In genomic region chr20:16095241-16095640, GRCh38 we compare ENCODE assay signal across 19 cellular contexts.
DNase-seq lines count a peak whose midpoint lies in the region; ATAC-seq and TF ChIP-seq lines count a peak whose summit lies in the region.
"Had no signal": no experiment of that assay in that cellular context is flagged by ENCODE, and none has a peak within 500 bp of the region (broad histone marks: within the 10 kb centered on the region; RNA-seq: fewer than 3 reads in every experiment).

No MANE protein-coding gene starts in this region.

- no peak for TF ChIP-seq EP300 in sigmoid colon (IDR thresholded peaks at IDR 0.05)

- POLR2A ChIA-PET in CD8-positive, alpha-beta memory T cell (lab: Charles Lee) = no interaction called here

- intact Hi-C loops in left cardiac atrium (cut with DNase I) (no loop called here), Right ventricle myocardium inferior (cut with DNase I) (no loop called here), testis (cut with DNase I; ENCODE audit: low total_unique reads) (no loop called here), sigmoid colon (cut with DNase I) (no loop called here)

- H3K27me3 Mint-ChIP-seq in CD8-positive, alpha-beta memory T cell = peaks cover 0 to 2% of the 10 kb centered on the region in 2 donors
- H3K27me3 Mint-ChIP-seq: CD4-positive, alpha-beta memory T cell had no signal

- ATAC-seq in left cardiac atrium = peak; percentile 46 to 53
- no peak for ATAC-seq in Right ventricle myocardium inferior
- ATAC-seq: K562 had no signal

- no peaks in the 10 kb centered on the region for H3K36me3 Mint-ChIP-seq in CD8-positive, alpha-beta memory T cell
- H3K36me3 Mint-ChIP-seq: CD14-positive monocyte; CD4-positive, alpha-beta memory T cell had no signal

- 42 to 62% methylated on average over 2 of the region's 2 CpGs for WGBS in testis, 2 donors
- 54 to 73% methylated on average over 2 of the region's 2 CpGs for WGBS in sigmoid colon, 2 donors

- H3K27ac ChIP-seq in testis (no peak overlapping the region), sigmoid colon (no peak overlapping the region)
- no peak overlapping the region for H3K27ac ChIP-seq in CD8-positive, alpha-beta memory T cell (ENCODE audit: low read depth, low read length)

- DNase-seq in left cardiac atrium = no peak
- DNase-seq in Right ventricle myocardium inferior (ENCODE audit: missing footprints) = no peak
- DNase-seq in NCI-H446 (lab: John Stamatoyannopoulos, UW) = peak; percentile 68 to 89
- peak; percentile 32 for DNase-seq in myocyte (ENCODE audit: low read depth)
- DNase-seq in testis = peak; percentile 40
- no peak for DNase-seq in CD8-positive, alpha-beta memory T cell
- no peak for DNase-seq in T-helper 2 cell
- no peak for DNase-seq in sigmoid colon
- DNase-seq: ACHN; BE2C; Calu3; CD4-positive, alpha-beta memory T cell; DMS153; DMS79; GDM1; H9; IMR-90 had no signal

- no peaks in the 10 kb centered on the region for H3K9me3 ChIP-seq in testis
- no peaks in the 10 kb centered on the region for H3K9me3 ChIP-seq in CD8-positive, alpha-beta memory T cell (ENCODE audit: low read length)
- peaks cover 0 to 4% (median 0%) of the 10 kb centered on the region in 4 donors for H3K9me3 ChIP-seq in sigmoid colon
- H3K9me3 ChIP-seq: BE2C had no signal

- TF ChIP-seq POLR2A in testis (IDR thresholded peaks at IDR 0.05) (no peak), sigmoid colon (IDR thresholded peaks at IDR 0.05) (no peak)

- peaks cover 2 to 11% (median 3%) of the 10 kb centered on the region in 5 donors for H3K9me3 Mint-ChIP-seq in CD8-positive, alpha-beta memory T cell

- H3K4me1 Mint-ChIP-seq in CD8-positive, alpha-beta memory T cell = no peaks in the 10 kb centered on the region
- H3K4me1 Mint-ChIP-seq: CD14-positive monocyte; CD4-positive, alpha-beta memory T cell; H9 had no signal

- no peaks in the 10 kb centered on the region for H3K4me1 ChIP-seq in testis
- no peaks in the 10 kb centered on the region for H3K4me1 ChIP-seq in CD8-positive, alpha-beta memory T cell (ENCODE audit: insufficient read depth, low read length)
- no peaks in the 10 kb centered on the region for H3K4me1 ChIP-seq in sigmoid colon

- H3K27ac Mint-ChIP-seq in CD8-positive, alpha-beta memory T cell = no peak overlapping the region
- H3K27ac Mint-ChIP-seq: CD4-positive, alpha-beta memory T cell; H9 had no signal

- no peak overlapping the region for H3K4me3 ChIP-seq in testis
- no peak overlapping the region for H3K4me3 ChIP-seq in CD8-positive, alpha-beta memory T cell (ENCODE audit: low read length)
- H3K4me3 ChIP-seq in sigmoid colon = no peak overlapping the region
- H3K4me3 ChIP-seq: K562 had no signal

- TF ChIP-seq CTCF in testis (IDR thresholded peaks at IDR 0.05) (no peak), sigmoid colon (IDR thresholded peaks at IDR 0.05) (no peak)

- H3K4me3 Mint-ChIP-seq in CD8-positive, alpha-beta memory T cell = no peak overlapping the region
- H3K4me3 Mint-ChIP-seq: CD14-positive monocyte; CD4-positive, alpha-beta memory T cell; H9 had no signal

- H3K27me3 ChIP-seq in testis (no peaks in the 10 kb centered on the region), sigmoid colon (no peaks in the 10 kb centered on the region)
- H3K27me3 ChIP-seq in CD8-positive, alpha-beta memory T cell (ENCODE audit: insufficient read depth, low read length, poor library complexity, severe bottlenecking) = no peaks in the 10 kb centered on the region
- H3K27me3 ChIP-seq: BE2C had no signal

- CTCF ChIA-PET in CD8-positive, alpha-beta memory T cell (lab: Charles Lee) = no interaction called here

- H3K36me3 ChIP-seq in testis (ENCODE audit: low read depth, missing control alignments) (no peaks in the 10 kb centered on the region), sigmoid colon (no peaks in the 10 kb centered on the region)
- H3K36me3 ChIP-seq in CD8-positive, alpha-beta memory T cell (ENCODE audit: insufficient read depth, low read length) = no peaks in the 10 kb centered on the region
- H3K36me3 ChIP-seq: BE2C had no signal

Comparison
In these comparisons a context has a peak if more than half of its experiments do, and no peak if none do; other contexts are left out.
1. DNase-seq: peak in NCI-H446 (2 of 2), myocyte (single experiment) and testis (single experiment); none in left cardiac atrium (single experiment), Right ventricle myocardium inferior (single experiment), CD8-positive, alpha-beta memory T cell (0 of 5), T-helper 2 cell (0 of 5) and sigmoid colon (single experiment).